In the genomic region with DNA sequence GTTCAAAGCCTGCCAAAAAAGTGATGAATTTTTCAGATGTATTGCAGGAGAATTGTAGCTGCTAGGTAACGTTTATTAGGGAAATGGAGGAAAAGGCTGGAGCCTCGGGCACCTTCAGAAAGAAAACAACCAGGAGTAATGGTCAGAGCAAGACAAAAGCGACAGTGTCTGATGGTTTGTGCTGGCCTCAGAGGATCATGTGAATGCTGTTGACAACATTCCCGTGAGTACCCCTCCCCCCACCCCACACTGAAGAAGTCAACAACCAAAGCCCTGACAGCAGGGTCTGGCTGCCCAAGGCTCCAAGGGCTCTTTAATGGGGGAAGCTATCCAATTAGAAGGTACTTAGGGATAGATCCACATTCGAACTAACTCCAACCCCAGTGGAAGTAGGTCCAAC, we compare ENCODE assay signal across 1 cellular context.
TF ChIP-seq lines count a peak whose summit lies in the region.

No MANE protein-coding gene starts in this region.

TF ChIP-seq in WTC11, 78 proteins besides CTCF, POLR2A, EP300 and RAD21 (continued from another document):
- TF ChIP-seq ZNF232 (CRISPR knock-in tag; IDR thresholded peaks at IDR 0.05) (no peak), JUN (CRISPR knock-in tag; IDR thresholded peaks at IDR 0.05) (no peak), SMAD4 (CRISPR knock-in tag; IDR thresholded peaks at IDR 0.05) (no peak)
- TF ChIP-seq, protein P1, sequence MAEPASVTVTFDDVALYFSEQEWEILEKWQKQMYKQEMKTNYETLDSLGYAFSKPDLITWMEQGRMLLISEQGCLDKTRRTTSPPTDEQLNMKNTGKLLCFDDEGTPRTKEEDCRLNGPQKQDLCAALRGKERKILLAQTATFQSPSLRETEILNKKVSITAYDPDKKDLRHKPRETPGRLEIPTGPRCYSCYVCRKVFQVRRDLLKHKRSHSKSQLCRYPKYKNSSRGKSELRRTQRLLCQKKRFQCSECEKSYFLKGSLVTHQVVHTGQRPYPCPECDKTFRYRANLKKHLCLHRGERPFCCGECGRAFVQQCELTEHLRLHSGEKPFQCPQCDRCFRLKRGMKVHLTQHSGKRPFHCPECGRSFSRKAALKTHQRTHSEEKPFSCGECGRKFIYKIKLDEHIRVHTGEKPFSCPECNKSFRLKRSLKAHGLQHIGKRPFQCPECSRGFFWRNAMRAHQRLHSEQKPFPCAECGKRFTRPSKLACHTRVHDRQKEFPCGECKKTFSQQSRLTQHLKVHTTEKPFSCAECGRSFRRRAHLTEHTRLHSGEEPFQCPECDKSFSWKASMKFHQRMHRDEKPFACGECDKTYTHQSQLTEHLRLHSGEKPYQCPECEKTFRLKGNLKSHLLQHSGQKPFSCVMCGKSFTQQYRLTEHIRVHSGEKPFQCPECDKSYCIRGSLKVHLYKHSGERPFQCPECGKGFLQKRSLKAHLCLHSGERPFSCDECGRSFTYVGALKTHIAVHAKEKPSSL (CRISPR knock-in tag; conservative IDR thresholded peaks at IDR 0.05) = no peak
